In genomic region chr3:71875461-71875947, GRCh38 we compare ENCODE assay signal across 8 cellular contexts.
DNase-seq lines count a peak whose midpoint lies in the region; ATAC-seq, FAIRE-seq and TF ChIP-seq lines count a peak whose summit lies in the region.

No MANE protein-coding gene starts in this region.

- H3K36me3 Mint-ChIP-seq in osteocyte (ENCODE audit: unreplicated experiment), result no peaks in the 10 kb centered on the region

- H3K27ac ChIP-seq in SJCRH30 (no peak overlapping the region), tibial artery (no peak overlapping the region)

- H3K27me3 ChIP-seq in SJCRH30, result no peaks in the 10 kb centered on the region
- H3K27me3 ChIP-seq in tibial artery, result peaks cover 0 to 11% of the 10 kb centered on the region in 2 donors

- no peak overlapping the region for H3K27ac Mint-ChIP-seq in osteocyte (ENCODE audit: unreplicated experiment)

- H3K27me3 Mint-ChIP-seq in osteocyte (ENCODE audit: unreplicated experiment), result peaks cover 63% of the 10 kb centered on the region

- peak; percentile 92 for ATAC-seq in GM21825 (IDR thresholded peaks at IDR 0.05; ENCODE audit: unreplicated experiment)

- H3K4me1 ChIP-seq in SJCRH30 (no peaks in the 10 kb centered on the region), tibial artery (no peaks in the 10 kb centered on the region)

- no peak overlapping the region for H3K4me3 ChIP-seq in Jurkat, Clone E6-1 (ENCODE audit: low read length)
- no peak overlapping the region for H3K4me3 ChIP-seq in SJCRH30
- H3K4me3 ChIP-seq in tibial artery, result no peak overlapping the region

- TF ChIP-seq CTCF in osteocyte (IDR thresholded peaks at IDR 0.05) (peak; percentile 94), tibial artery (IDR thresholded peaks at IDR 0.05) (peak; percentile 83 to 87)

- H3K9me3 ChIP-seq in SJCRH30 (replicated peaks), result no peaks in the 10 kb centered on the region
- peaks cover 0 to 5% (median 0%) of the 10 kb centered on the region in 3 donors for H3K9me3 ChIP-seq in tibial artery

- peaks cover 9% of the 10 kb centered on the region for H3K4me1 Mint-ChIP-seq in osteocyte (ENCODE audit: unreplicated experiment)

- DNase-seq in GDM1 (lab: John Stamatoyannopoulos, UW), result peak; percentile 32
- peak; percentile 81 for DNase-seq in Jurkat, Clone E6-1 (ENCODE audit: low read depth, low spot score)
- peak; percentile 56 to 75 for DNase-seq in SJCRH30
- DNase-seq in activated gamma-delta T cell treated with anti-CD3 and anti-CD28 coated beads, Interleukin-2, amount 50 U/mL, for 16 hours (ENCODE audit: low read depth), result peak; percentile 65
- DNase-seq in frontal cortex (ENCODE audit: low spot score in 2 of 2), result peak; percentile 25 to 52
- DNase-seq in osteocyte (ENCODE audit: extremely low spot score, unreplicated experiment), result peak; percentile 91
- DNase-seq in tibial artery, result peak; percentile 69 to 83

- H3K4me3 Mint-ChIP-seq in osteocyte (ENCODE audit: unreplicated experiment), result no peak overlapping the region

- H3K36me3 ChIP-seq in SJCRH30 (no peaks in the 10 kb centered on the region), tibial artery (no peaks in the 10 kb centered on the region)

- H3K9me3 Mint-ChIP-seq in osteocyte (ENCODE audit: unreplicated experiment), result no peaks in the 10 kb centered on the region

- intact Hi-C loops in tibial artery (cut with DNase I; ENCODE audit: low total_unique reads), result loop anchor here (5.0 kb wide), 1 partner anchor 947 kb away; no protein-coding TSS in a partner anchor

- no peak for FAIRE-seq in frontal cortex (lab: Jason Lieb, UNC)

Comparison
In these comparisons a context has a peak if more than half of its experiments do, and no peak if none do; other contexts are left out.
1. DNase-seq: peak in every context shown above with its lines; median percentile 91 in osteocyte; 81 in Jurkat, Clone E6-1; 76 in tibial artery; 66 in SJCRH30; 65 in activated gamma-delta T cell treated with anti-CD3 and anti-CD28 coated beads, Interleukin-2, amount 50 U/mL, for 16 hours; 38 in frontal cortex; 32 in GDM1.